18 cellular contexts compared by ENCODE assay signal in genomic region chr9:85427749-85428148, GRCh38.
DNase-seq lines count a peak whose midpoint lies in the region; ATAC-seq, FAIRE-seq and TF ChIP-seq lines count a peak whose summit lies in the region.
"Had no signal": no experiment of that assay in that cellular context is flagged by ENCODE, and none has a peak within 500 bp of the region (broad histone marks: within the 10 kb centered on the region; RNA-seq: fewer than 3 reads in every experiment).

No MANE protein-coding gene starts in this region.

- H3K27ac ChIP-seq in endodermal cell (ENCODE audit: low read depth, low read length) (peak overlapping the region; percentile 36), neural progenitor cell (no peak overlapping the region)

- H3K9me3 ChIP-seq in endodermal cell (ENCODE audit: control insufficient read depth, low read length) = peaks cover 4% of the 10 kb centered on the region
- no peaks in the 10 kb centered on the region for H3K9me3 ChIP-seq in neural progenitor cell (ENCODE audit: low read depth)

- 88 to 94% methylated on average over 4 to 8 of the region's 8 CpGs for WGBS in endodermal cell (ENCODE audit: insufficient coverage in 1 of 2, insufficient read length in 1 of 2), 2 experiments

- no peaks in the 10 kb centered on the region for H3K79me2 ChIP-seq in neural progenitor cell (ENCODE audit: low read depth)

- H3K36me3 ChIP-seq in endodermal cell (ENCODE audit: control insufficient read depth, insufficient read depth, low read length) (no peaks in the 10 kb centered on the region), neural progenitor cell (no peaks in the 10 kb centered on the region)

- peaks cover 9% of the 10 kb centered on the region for H3K9me3 Mint-ChIP-seq in endodermal cell
- no peaks in the 10 kb centered on the region for H3K9me3 Mint-ChIP-seq in neural progenitor cell
- H3K9me3 Mint-ChIP-seq in immature natural killer cell = peaks cover 0 to 1% (median 0%) of the 10 kb centered on the region in 6 donors
- H3K9me3 Mint-ChIP-seq: IgD-negative memory B cell had no signal

- H3K4me1 ChIP-seq in endodermal cell (ENCODE audit: control insufficient read depth, insufficient read depth, low read length) (no peaks in the 10 kb centered on the region), neural progenitor cell (no peaks in the 10 kb centered on the region)

- TF ChIP-seq CTCF in D721Med (IDR thresholded peaks at IDR 0.05; ENCODE audit: insufficient read depth, missing control alignments) (no peak), endodermal cell (conservative IDR thresholded peaks at IDR 0.05) (no peak), neural progenitor cell (IDR thresholded peaks at IDR 0.05) (no peak)

- H3K27ac Mint-ChIP-seq in endodermal cell (no peak overlapping the region), neural progenitor cell (peak overlapping the region; percentile 91), immature natural killer cell (no peak overlapping the region)
- H3K27ac Mint-ChIP-seq: B cell; CD4-positive, alpha-beta T cell; IgD-negative memory B cell had no signal

- no peak overlapping the region for H3K4me3 ChIP-seq in endodermal cell (ENCODE audit: low read length)
- no peak overlapping the region for H3K4me3 ChIP-seq in neural progenitor cell

- DNase-seq in D721Med (ENCODE audit: insufficient read length, low spot score) (peak; percentile 45), NCI-H524 treated with DMSO at 0.1 percent for 48 hours (lab: John Stamatoyannopoulos, UW) (peak; percentile 10), endodermal cell (no peak), neural progenitor cell (ENCODE audit: low spot score) (no peak), immature natural killer cell (no peak)
- DNase-seq: C1 segment of cervical spinal cord; Calu3; CD4-positive, alpha-beta T cell; DMS153; DND-41; GF-D8 had no signal

- H3K27me3 Mint-ChIP-seq in endodermal cell (ENCODE audit: insufficient read depth) (peaks cover 2% of the 10 kb centered on the region), neural progenitor cell (ENCODE audit: insufficient read depth, low read depth) (peaks cover 5% of the 10 kb centered on the region), immature natural killer cell (ENCODE audit: low read depth in 3 of 3) (peaks cover 0 to 14% (median 4%) of the 10 kb centered on the region in 3 donors)

- H3K4me3 Mint-ChIP-seq in endodermal cell (no peak overlapping the region), neural progenitor cell (peak overlapping the region; percentile 27), immature natural killer cell (no peak overlapping the region)
- H3K4me3 Mint-ChIP-seq: B cell; CD4-positive, alpha-beta T cell; IgD-negative memory B cell had no signal

- H3K36me3 Mint-ChIP-seq in endodermal cell (ENCODE audit: low read depth) (no peaks in the 10 kb centered on the region), neural progenitor cell (no peaks in the 10 kb centered on the region), immature natural killer cell (peaks cover 0 to 7% (median 0%) of the 10 kb centered on the region in 3 donors)
- H3K36me3 Mint-ChIP-seq: IgD-negative memory B cell had no signal

- peak; percentile 96 for FAIRE-seq in D721Med (lab: Jason Lieb, UNC)
- FAIRE-seq: A204.1, H54 had no signal

- H3K9ac ChIP-seq in endodermal cell (ENCODE audit: extremely low read depth, low read length, poor library complexity, severe bottlenecking) = no peak overlapping the region
- no peak overlapping the region for H3K9ac ChIP-seq in neural progenitor cell

- H3K4me1 Mint-ChIP-seq in endodermal cell (peaks cover 13% of the 10 kb centered on the region), neural progenitor cell (peaks cover 52% of the 10 kb centered on the region), immature natural killer cell (peaks cover 2 to 6% of the 10 kb centered on the region in 2 donors)
- H3K4me1 Mint-ChIP-seq: B cell, IgD-negative memory B cell had no signal

- H3K4me2 ChIP-seq in neural progenitor cell = no peak overlapping the region

- no peaks in the 10 kb centered on the region for H3F3A ChIP-seq in neural progenitor cell (ENCODE audit: low read depth)

- ATAC-seq in GM18520 (IDR thresholded peaks at IDR 0.05; ENCODE audit: unreplicated experiment) (no peak), HG02884 (IDR thresholded peaks at IDR 0.05; ENCODE audit: unreplicated experiment) (no peak)
- ATAC-seq: HCT116 had no signal

- no peak overlapping the region for H2AFZ ChIP-seq in neural progenitor cell (replicated peaks)

- H4K20me1 ChIP-seq in neural progenitor cell (ENCODE audit: low read depth) = no peaks in the 10 kb centered on the region

- H3K27me3 ChIP-seq in endodermal cell (ENCODE audit: control insufficient read depth, insufficient read depth, low read length, poor library complexity, severe bottlenecking) (no peaks in the 10 kb centered on the region), neural progenitor cell (no peaks in the 10 kb centered on the region)

Comparison
In these comparisons a context has a peak if more than half of its experiments do, and no peak if none do; other contexts are left out.
1. DNase-seq: peak in D721Med (single experiment) and NCI-H524 treated with DMSO at 0.1 percent for 48 hours (single experiment); none in endodermal cell (single experiment), neural progenitor cell (single experiment) and immature natural killer cell (0 of 3).